Comparison of ENCODE assay signal across 1 cellular context in genomic region chrX:115017455-115017854, GRCh38.
TF ChIP-seq lines count a peak whose summit lies in the region.

Gene IL13RA2 (minus strand): TSS chrX:115017616. CDS start chrX:115017269, 347 bp downstream.

TF ChIP-seq in K562, 482 proteins besides CTCF, POLR2A, EP300 and RAD21 (continued from another document):
- TF ChIP-seq RERE (CRISPR knock-in tag; IDR thresholded peaks at IDR 0.05; ENCODE audit: borderline replicate concordance) (no peak), RFX1 (IDR thresholded peaks at IDR 0.05) (peak; percentile 92), RFX5 (IDR thresholded peaks at IDR 0.05; ENCODE audit: low read depth, low read length) (0 out of 2 replicates have a peak, but pooled peaks have one; percentile 22), ATF3 (IDR thresholded peaks at IDR 0.05) (0 out of 2 replicates have a peak, but pooled peaks have one; percentile 11), ATF3 (CRISPR knock-in tag; conservative IDR thresholded peaks at IDR 0.05) (no peak), BMI1 (IDR thresholded peaks at IDR 0.05; ENCODE audit: low read length) (peak; percentile 45; the same call in 1 of the 2 replicates), FIP1L1 (IDR thresholded peaks at IDR 0.05; ENCODE audit: low read depth, low read length, poor library complexity, severe bottlenecking) (no peak), RREB1 (CRISPR knock-in tag; IDR thresholded peaks at IDR 0.05) (no peak)
